ENCODE assay signal across 12 cellular contexts in the genomic region with DNA sequence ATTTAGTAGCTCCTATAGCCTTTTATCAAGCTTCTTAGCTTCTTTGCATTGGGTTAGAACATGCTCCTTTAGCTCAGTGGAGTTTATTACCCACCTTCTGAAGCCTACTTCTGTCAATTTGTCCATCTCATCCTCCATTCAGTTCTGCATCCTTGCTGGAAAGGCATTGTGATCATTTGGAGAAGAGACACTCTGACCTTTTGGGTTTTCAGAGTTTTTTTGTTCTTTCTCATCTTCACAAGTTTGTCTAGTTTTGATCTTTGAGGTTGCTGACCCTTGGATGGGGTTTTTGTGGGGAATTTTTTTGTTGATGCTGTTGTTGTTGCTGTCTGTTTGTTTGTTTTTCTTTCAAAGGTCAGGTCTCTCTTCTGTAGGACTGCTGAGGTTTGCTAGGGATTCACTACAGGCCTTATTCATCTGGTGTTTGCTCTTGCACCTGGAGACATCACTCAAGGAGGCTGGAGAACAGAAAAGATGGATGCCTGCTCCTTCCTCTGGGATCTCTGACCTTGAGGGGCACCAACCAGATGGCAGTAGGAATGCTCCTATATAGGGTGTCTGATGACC.
"Had no signal": no experiment of that assay in that cellular context is flagged by ENCODE, and none has a peak within 500 bp of the region (broad histone marks: within the 10 kb centered on the region; RNA-seq: fewer than 3 reads in every experiment).

No MANE protein-coding gene starts in this region.

- DNase-seq: activated CD4-positive, alpha-beta T cell treated with anti-CD3 and anti-CD28 coated beads, Interleukin-2, amount 50 U/mL, for 4 hours; activated naive CD4-positive, alpha-beta T cell treated with anti-CD3 and anti-CD28 coated beads for 36 hours; activated T-cell treated with anti-CD3 and anti-CD28 coated beads, Interleukin-2, amount 50 U/mL, for 48 hours; adrenal gland; body of pancreas; central memory CD4-positive, alpha-beta T cell; effector CD8-positive, alpha-beta T cell; gastrocnemius medialis; stimulated activated CD4-positive, alpha-beta T cell treated with anti-CD3 and anti-CD28 coated beads, Interleukin-2, amount 100 ng/mL, for 48 hours; stimulated activated CD8-positive, alpha-beta memory T cell treated with anti-CD3 and anti-CD28 coated beads, Interleukin-4, amount 100 ng/mL, for 48 hours; stomach; T-helper 2 cell had no signal

- H3K4me3 Mint-ChIP-seq: activated naive CD4-positive, alpha-beta T cell treated with anti-CD3 and anti-CD28 coated beads for 36 hours had no signal

- ATAC-seq: body of pancreas, gastrocnemius medialis had no signal

- H3K27ac Mint-ChIP-seq: activated naive CD4-positive, alpha-beta T cell treated with anti-CD3 and anti-CD28 coated beads for 36 hours had no signal
